Comparison of ENCODE assay signal across 1 cellular context in the genomic region with DNA sequence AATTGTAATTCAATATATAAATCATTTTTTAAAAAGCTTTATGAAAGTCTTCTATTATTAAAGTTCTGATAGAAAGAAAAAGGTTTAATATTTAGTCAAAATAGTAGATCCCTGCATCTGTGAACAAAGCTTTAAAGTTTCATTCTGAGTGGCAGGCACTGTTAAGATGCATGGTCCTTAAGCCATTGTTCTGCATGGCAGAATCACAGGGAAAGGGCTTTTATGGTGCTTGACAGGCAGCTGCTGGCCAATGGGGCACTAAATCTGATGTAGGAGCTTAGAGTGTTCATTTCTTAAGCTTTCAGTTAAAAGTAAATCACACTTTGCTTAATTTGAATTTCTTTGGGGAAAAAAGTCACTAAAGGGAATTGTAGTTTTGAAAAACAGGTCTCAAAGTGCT.
TF ChIP-seq lines count a peak whose summit lies in the region.

No MANE protein-coding gene starts in this region.

TF ChIP-seq in SK-N-SH, 30 proteins besides CTCF, POLR2A, EP300 and RAD21 (continued from another document):
- TF ChIP-seq IRF3 (IDR thresholded peaks at IDR 0.05; ENCODE audit: low read depth, low read length) (no peak), GABPA (IDR thresholded peaks at IDR 0.05; ENCODE audit: low read depth) (no peak), EZH2phosphoT487 (IDR thresholded peaks at IDR 0.05; ENCODE audit: borderline replicate concordance, low read depth) (no peak), FOXJ3 (CRISPR knock-in tag; IDR thresholded peaks at IDR 0.05) (no peak), GATA2 (CRISPR knock-in tag; IDR thresholded peaks at IDR 0.05) (no peak), RFX5 (IDR thresholded peaks at IDR 0.05; ENCODE audit: low read length) (no peak), ELF1 (IDR thresholded peaks at IDR 0.05) (no peak), TEAD4 (IDR thresholded peaks at IDR 0.05; ENCODE audit: borderline replicate concordance, insufficient read depth) (no peak), MAX (IDR thresholded peaks at IDR 0.05; ENCODE audit: low read depth) (no peak), RCOR1 (IDR thresholded peaks at IDR 0.05; ENCODE audit: low read length) (no peak)
- TF ChIP-seq, protein P1, sequence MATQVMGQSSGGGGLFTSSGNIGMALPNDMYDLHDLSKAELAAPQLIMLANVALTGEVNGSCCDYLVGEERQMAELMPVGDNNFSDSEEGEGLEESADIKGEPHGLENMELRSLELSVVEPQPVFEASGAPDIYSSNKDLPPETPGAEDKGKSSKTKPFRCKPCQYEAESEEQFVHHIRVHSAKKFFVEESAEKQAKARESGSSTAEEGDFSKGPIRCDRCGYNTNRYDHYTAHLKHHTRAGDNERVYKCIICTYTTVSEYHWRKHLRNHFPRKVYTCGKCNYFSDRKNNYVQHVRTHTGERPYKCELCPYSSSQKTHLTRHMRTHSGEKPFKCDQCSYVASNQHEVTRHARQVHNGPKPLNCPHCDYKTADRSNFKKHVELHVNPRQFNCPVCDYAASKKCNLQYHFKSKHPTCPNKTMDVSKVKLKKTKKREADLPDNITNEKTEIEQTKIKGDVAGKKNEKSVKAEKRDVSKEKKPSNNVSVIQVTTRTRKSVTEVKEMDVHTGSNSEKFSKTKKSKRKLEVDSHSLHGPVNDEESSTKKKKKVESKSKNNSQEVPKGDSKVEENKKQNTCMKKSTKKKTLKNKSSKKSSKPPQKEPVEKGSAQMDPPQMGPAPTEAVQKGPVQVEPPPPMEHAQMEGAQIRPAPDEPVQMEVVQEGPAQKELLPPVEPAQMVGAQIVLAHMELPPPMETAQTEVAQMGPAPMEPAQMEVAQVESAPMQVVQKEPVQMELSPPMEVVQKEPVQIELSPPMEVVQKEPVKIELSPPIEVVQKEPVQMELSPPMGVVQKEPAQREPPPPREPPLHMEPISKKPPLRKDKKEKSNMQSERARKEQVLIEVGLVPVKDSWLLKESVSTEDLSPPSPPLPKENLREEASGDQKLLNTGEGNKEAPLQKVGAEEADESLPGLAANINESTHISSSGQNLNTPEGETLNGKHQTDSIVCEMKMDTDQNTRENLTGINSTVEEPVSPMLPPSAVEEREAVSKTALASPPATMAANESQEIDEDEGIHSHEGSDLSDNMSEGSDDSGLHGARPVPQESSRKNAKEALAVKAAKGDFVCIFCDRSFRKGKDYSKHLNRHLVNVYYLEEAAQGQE (IDR thresholded peaks at IDR 0.05; ENCODE audit: low read depth, low read length), result no peak
